In the genomic region with DNA sequence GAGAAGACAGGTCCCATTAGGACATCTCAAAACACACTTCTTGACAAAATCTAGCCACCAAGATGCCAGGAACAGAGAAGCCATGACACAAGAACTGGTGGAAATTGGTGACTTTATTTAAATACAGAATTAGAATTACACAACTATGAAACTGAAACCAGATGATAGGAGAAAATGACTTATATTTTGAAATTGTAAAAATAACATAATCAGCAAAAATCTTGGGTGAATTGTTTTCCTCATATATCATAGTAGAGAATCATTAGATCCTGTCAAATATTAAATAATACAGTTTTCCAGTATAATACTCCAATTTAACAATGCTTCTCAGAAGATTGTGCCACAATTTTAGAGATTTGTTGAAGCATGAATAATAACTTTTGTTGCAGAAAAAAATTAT, we compare ENCODE assay signal across 12 cellular contexts.
"Had no signal": no experiment of that assay in that cellular context is flagged by ENCODE, and none has a peak within 500 bp of the region (broad histone marks: within the 10 kb centered on the region; RNA-seq: fewer than 3 reads in every experiment).

No MANE protein-coding gene starts in this region.

- H3K27me3 ChIP-seq: adrenal gland, esophagus squamous epithelium, heart left ventricle, thyroid gland, vagina had no signal

- DNase-seq: activated CD4-positive, alpha-beta T cell treated with anti-CD3 and anti-CD28 coated beads, Interleukin-2, amount 50 U/mL, for 1 hour; activated naive CD4-positive, alpha-beta T cell treated with anti-CD3 and anti-CD28 coated beads, Interleukin-2, amount 10 ng/mL, durations not matched to agents 7 days and 5 days; adrenal gland; esophagus squamous epithelium; foreskin keratinocyte; heart left ventricle; left colon; naive B cell; thyroid gland had no signal

- H3K4me1 ChIP-seq: esophagus squamous epithelium, foreskin keratinocyte, vagina had no signal

- H3K9me3 ChIP-seq: adrenal gland, esophagus squamous epithelium, heart left ventricle, thyroid gland, vagina had no signal

- H3K36me3 ChIP-seq: adrenal gland, esophagus squamous epithelium, heart left ventricle, thyroid gland, vagina had no signal

- FAIRE-seq: colon had no signal

- H3K4me3 ChIP-seq: adrenal gland, esophagus squamous epithelium, heart left ventricle, skin epidermis, thyroid gland, vagina had no signal

- ATAC-seq: foreskin keratinocyte, heart left ventricle, left colon had no signal

- H3K27ac ChIP-seq: adrenal gland, esophagus squamous epithelium, foreskin keratinocyte, heart left ventricle, skin epidermis, vagina had no signal
